In the genomic region with DNA sequence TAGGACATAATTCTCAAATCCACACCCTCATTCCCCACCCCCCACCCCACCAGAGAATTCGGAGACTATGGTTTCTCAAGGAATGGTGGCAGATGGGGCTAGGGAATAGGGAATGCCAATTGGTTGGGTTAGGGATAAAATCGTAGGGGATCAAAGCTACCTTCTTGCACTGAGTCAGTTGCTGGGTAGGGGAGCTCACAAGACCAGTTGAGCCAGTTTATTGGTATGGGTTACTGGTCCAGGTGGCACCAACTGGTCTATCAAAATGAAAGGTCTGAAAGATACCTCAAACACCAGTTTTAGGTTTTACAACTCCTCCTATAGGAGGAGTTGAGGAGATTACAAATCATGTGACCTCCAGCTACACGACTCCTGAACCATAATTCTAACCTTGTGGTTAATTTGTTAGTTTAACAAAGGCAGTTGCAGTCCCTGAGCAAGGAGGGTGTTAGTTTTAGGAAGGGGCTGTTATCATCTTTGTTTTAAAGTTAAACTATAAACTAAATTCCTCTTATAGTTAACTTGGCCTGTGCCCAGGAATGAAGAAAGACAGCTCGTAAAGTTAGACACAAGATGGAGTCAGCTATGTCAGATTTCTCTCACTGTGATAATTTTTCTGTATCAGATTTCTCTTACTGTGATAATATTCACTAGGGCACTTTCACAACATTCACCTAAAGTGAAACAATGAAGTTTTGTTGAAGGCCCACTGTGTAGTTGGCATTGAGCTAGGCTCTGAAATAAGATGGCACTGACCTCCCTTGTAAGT, we compare ENCODE assay signal across 13 cellular contexts. TPM values are rescaled to one million over a fixed set of nuclear protein-coding genes. Genes with fewer than 3 reads are reported as not detected.
DNase-seq lines count a peak whose midpoint lies in the region; ATAC-seq and TF ChIP-seq lines count a peak whose summit lies in the region.
"Had no signal": no experiment of that assay in that cellular context is flagged by ENCODE, and none has a peak within 500 bp of the region (broad histone marks: within the 10 kb centered on the region; RNA-seq: fewer than 3 reads in every experiment).

No MANE protein-coding gene starts in this region.

- H3K4me2 ChIP-seq in Karpas-422 (ENCODE audit: low read depth, low read length, poor library complexity, severe bottlenecking), result no peak overlapping the region

- CTCF ChIA-PET in activated CD4-positive, alpha-beta T cell treated with anti-CD3 and anti-CD28 coated beads, Interleukin-2, amount 10 ng/mL, durations not matched to agents 7 days and 5 days (lab: Charles Lee), result interaction anchor here (0.6 to 2.0 kb wide), 2 partner anchors 22 to 249 kb away, joined by 3 to 7 read pairs; no protein-coding TSS in a partner anchor

- ATAC-seq in natural killer cell (peak; percentile 27 to 54 (median 50)), HG03108 (IDR thresholded peaks at IDR 0.05; ENCODE audit: unreplicated experiment) (no peak)

- H3K9me3 ChIP-seq in Karpas-422 (ENCODE audit: low read length), result no peaks in the 10 kb centered on the region
- H3K9me3 ChIP-seq: gastrocnemius medialis had no signal

- peaks cover 34% of the 10 kb centered on the region for H3K36me3 Mint-ChIP-seq in activated CD4-positive, alpha-beta T cell treated with anti-CD3 and anti-CD28 coated beads, Interleukin-2, amount 10 ng/mL, durations not matched to agents 7 days and 5 days (ENCODE audit: low read depth)
- peaks cover 13% of the 10 kb centered on the region for H3K36me3 Mint-ChIP-seq in activated T-helper 1 cell treated with anti-CD3 and anti-CD28 coated beads, Interleukin-12 subunit alpha, Interleukin-12 subunit beta, Interleukin-2, Interleukin-4 antibody, amounts not matched to agents 30 ng/mL and 10 ng/mL and 1 ng/mL, durations not matched to agents 14 hours and 24 hours and 36 hours (ENCODE audit: low read depth)
- no peaks in the 10 kb centered on the region for H3K36me3 Mint-ChIP-seq in natural killer cell

- no peaks in the 10 kb centered on the region for H3K27me3 ChIP-seq in Karpas-422 (ENCODE audit: low read length)
- H3K27me3 ChIP-seq: gastrocnemius medialis had no signal

- peaks cover 28% of the 10 kb centered on the region for H3K4me1 ChIP-seq in Karpas-422 (ENCODE audit: low read length)

- peak overlapping the region; percentile 82 for H2AFZ ChIP-seq in Karpas-422 (ENCODE audit: low read length)

- no peak overlapping the region for H3K4me3 Mint-ChIP-seq in activated CD4-positive, alpha-beta T cell treated with anti-CD3 and anti-CD28 coated beads, Interleukin-2, amount 10 ng/mL, durations not matched to agents 7 days and 5 days
- peak overlapping the region; percentile 40 for H3K4me3 Mint-ChIP-seq in activated T-helper 1 cell treated with anti-CD3 and anti-CD28 coated beads, Interleukin-12 subunit alpha, Interleukin-12 subunit beta, Interleukin-2, Interleukin-4 antibody, amounts not matched to agents 30 ng/mL and 10 ng/mL and 1 ng/mL, durations not matched to agents 14 hours and 24 hours and 36 hours
- peak overlapping the region; percentile 79 for H3K4me3 Mint-ChIP-seq in natural killer cell

- H3K36me3 ChIP-seq in Karpas-422 (ENCODE audit: insufficient read depth, low read length), result no peaks in the 10 kb centered on the region
- H3K36me3 ChIP-seq: gastrocnemius medialis had no signal

- peak overlapping the region; percentile 76 for H3K27ac Mint-ChIP-seq in activated CD4-positive, alpha-beta T cell treated with anti-CD3 and anti-CD28 coated beads, Interleukin-2, amount 10 ng/mL, durations not matched to agents 7 days and 5 days
- H3K27ac Mint-ChIP-seq in activated T-helper 1 cell treated with anti-CD3 and anti-CD28 coated beads, Interleukin-12 subunit alpha, Interleukin-12 subunit beta, Interleukin-2, Interleukin-4 antibody, amounts not matched to agents 30 ng/mL and 10 ng/mL and 1 ng/mL, durations not matched to agents 14 hours and 24 hours and 36 hours, result peak overlapping the region; percentile 84
- peak overlapping the region; percentile 96 to 98 for H3K27ac Mint-ChIP-seq in natural killer cell

- H3K4me1 Mint-ChIP-seq in activated CD4-positive, alpha-beta T cell treated with anti-CD3 and anti-CD28 coated beads, Interleukin-2, amount 10 ng/mL, durations not matched to agents 7 days and 5 days, result peaks cover 73% of the 10 kb centered on the region
- H3K4me1 Mint-ChIP-seq in activated T-helper 1 cell treated with anti-CD3 and anti-CD28 coated beads, Interleukin-12 subunit alpha, Interleukin-12 subunit beta, Interleukin-2, Interleukin-4 antibody, amounts not matched to agents 30 ng/mL and 10 ng/mL and 1 ng/mL, durations not matched to agents 14 hours and 24 hours and 36 hours (ENCODE audit: low read depth), result peaks cover 59% of the 10 kb centered on the region
- peaks cover 78 to 83% of the 10 kb centered on the region in 2 donors for H3K4me1 Mint-ChIP-seq in natural killer cell

- TF ChIP-seq CTCF in natural killer cell (IDR thresholded peaks at IDR 0.05), result no peak

- H3K79me2 ChIP-seq in Karpas-422 (ENCODE audit: low read length), result no peaks in the 10 kb centered on the region

- H3K27me3 Mint-ChIP-seq in activated CD4-positive, alpha-beta T cell treated with anti-CD3 and anti-CD28 coated beads, Interleukin-2, amount 10 ng/mL, durations not matched to agents 7 days and 5 days, result peaks cover 5% of the 10 kb centered on the region
- peaks cover 2% of the 10 kb centered on the region for H3K27me3 Mint-ChIP-seq in activated T-helper 1 cell treated with anti-CD3 and anti-CD28 coated beads, Interleukin-12 subunit alpha, Interleukin-12 subunit beta, Interleukin-2, Interleukin-4 antibody, amounts not matched to agents 30 ng/mL and 10 ng/mL and 1 ng/mL, durations not matched to agents 14 hours and 24 hours and 36 hours (ENCODE audit: insufficient read depth)
- H3K27me3 Mint-ChIP-seq in natural killer cell (ENCODE audit: low read depth in 2 of 2), result no peaks in the 10 kb centered on the region

- H3K9ac ChIP-seq in Karpas-422 (ENCODE audit: low read length), result no peak overlapping the region

- H3K27ac ChIP-seq in Karpas-422 (ENCODE audit: low read length), result no peak overlapping the region

- H3K9me3 Mint-ChIP-seq in activated CD4-positive, alpha-beta T cell treated with anti-CD3 and anti-CD28 coated beads, Interleukin-2, amount 10 ng/mL, durations not matched to agents 7 days and 5 days, result peaks cover 17% of the 10 kb centered on the region
- H3K9me3 Mint-ChIP-seq in activated T-helper 1 cell treated with anti-CD3 and anti-CD28 coated beads, Interleukin-12 subunit alpha, Interleukin-12 subunit beta, Interleukin-2, Interleukin-4 antibody, amounts not matched to agents 30 ng/mL and 10 ng/mL and 1 ng/mL, durations not matched to agents 14 hours and 24 hours and 36 hours, result no peaks in the 10 kb centered on the region
- H3K9me3 Mint-ChIP-seq in natural killer cell, result no peaks in the 10 kb centered on the region

- POLR2A ChIA-PET in activated CD4-positive, alpha-beta T cell treated with anti-CD3 and anti-CD28 coated beads, Interleukin-2, amount 10 ng/mL, durations not matched to agents 7 days and 5 days (lab: Charles Lee), result no interaction called here

- intact Hi-C loops in activated T-helper 1 cell treated with anti-CD3 and anti-CD28 coated beads, Interleukin-12 subunit alpha, Interleukin-12 subunit beta, Interleukin-2, Interleukin-4 antibody, amounts not matched to agents 30 ng/mL and 10 ng/mL and 1 ng/mL, durations not matched to agents 14 hours and 24 hours and 36 hours (cut with micrococcal nuclease), result loop anchor here (10.0 kb wide), 2 partner anchors 111 to 581 kb away; a partner anchor contains a TSS
- intact Hi-C loops in natural killer cell (cut with micrococcal nuclease), result loop anchor here (10.0 kb wide), 2 partner anchors 49 to 1661 kb away; a partner anchor contains a TSS

- no peak overlapping the region for H3K4me3 ChIP-seq in Karpas-422 (ENCODE audit: low read length)
- H3K4me3 ChIP-seq: gastrocnemius medialis had no signal

- no peak for DNase-seq in activated CD4-positive, alpha-beta T cell treated with anti-CD3 and anti-CD28 coated beads, Interleukin-2, amount 10 ng/mL, durations not matched to agents 7 days and 5 days
- DNase-seq in activated CD4-positive, alpha-beta T cell treated with anti-CD3 and anti-CD28 coated beads for 48 hours, result no peak
- DNase-seq in Karpas-422 (no peak), natural killer cell (peak; percentile 19), glomerular visceral epithelial cell (ENCODE audit: extremely low spot score) (no peak), NCI-H446 (lab: John Stamatoyannopoulos, UW) (no peak)
- DNase-seq in activated T-helper 1 cell treated with anti-CD3 and anti-CD28 coated beads, Interleukin-12 subunit alpha, Interleukin-12 subunit beta, Interleukin-2, Interleukin-4 antibody, amounts not matched to agents 30 ng/mL and 10 ng/mL and 1 ng/mL, durations not matched to agents 14 hours and 24 hours and 36 hours (ENCODE audit: low spot score), result no peak
- DNase-seq: ACHN; gastrocnemius medialis; HCEC 1CT; NCI-H2107; stimulated activated CD4-positive, alpha-beta T cell treated with anti-CD3 and anti-CD28 coated beads, Interleukin-2, amount 100 ng/mL, for 24 hours had no signal

- no peaks in the 10 kb centered on the region for H3K9me2 ChIP-seq in Karpas-422 (replicated peaks; ENCODE audit: insufficient read depth, low read length)

- no peaks in the 10 kb centered on the region for H4K20me1 ChIP-seq in Karpas-422 (ENCODE audit: insufficient read depth, low read depth, low read length)

RNA-seq across cellular contexts. Expression of a gene that starts 2.5 kb away (rescaled TPM):
- total RNA-seq in activated CD4-positive, alpha-beta T cell treated with anti-CD3 and anti-CD28 coated beads, Interleukin-2, amount 10 ng/mL, durations not matched to agents 7 days and 5 days, result 1 to 10 TPM; 8.2 TPM
- total RNA-seq in Karpas-422 (2014; rRNA removed; shearing (Covaris generic); ENCODE audit: low replicate concordance), result not detected in 2 replicates
- total RNA-seq in activated T-helper 1 cell treated with anti-CD3 and anti-CD28 coated beads, Interleukin-12 subunit alpha, Interleukin-12 subunit beta, Interleukin-2, Interleukin-4 antibody, amounts not matched to agents 30 ng/mL and 10 ng/mL and 1 ng/mL, durations not matched to agents 14 hours and 24 hours and 36 hours, result 5.7 and 6.0 TPM in 2 replicates
- 10 to 100 TPM; 14.0 to 31.4 (median 16.2) TPM for total RNA-seq in natural killer cell

RNA-seq across cellular contexts. Expression of a gene that starts 33.3 kb away (rescaled TPM):
- 10 to 100 TPM; 20.3 to 22.8 TPM for total RNA-seq in activated CD4-positive, alpha-beta T cell treated with anti-CD3 and anti-CD28 coated beads, Interleukin-2, amount 10 ng/mL, durations not matched to agents 7 days and 5 days
- total RNA-seq in Karpas-422 (2014; rRNA removed; shearing (Covaris generic); ENCODE audit: low replicate concordance), result 90.5 and 90.8 TPM in 2 replicates
- 32.7 and 32.8 TPM in 2 replicates for total RNA-seq in activated T-helper 1 cell treated with anti-CD3 and anti-CD28 coated beads, Interleukin-12 subunit alpha, Interleukin-12 subunit beta, Interleukin-2, Interleukin-4 antibody, amounts not matched to agents 30 ng/mL and 10 ng/mL and 1 ng/mL, durations not matched to agents 14 hours and 24 hours and 36 hours
- total RNA-seq in natural killer cell, result 10 to 100 TPM in 2 of 3 donors, 1 to 10 TPM in 1; 9.7 to 10.6 (median 10.2) TPM
